1 cellular context compared by ENCODE assay signal in genomic region chr7:28418311-28418710, GRCh38.
TF ChIP-seq lines count a peak whose summit lies in the region.

No MANE protein-coding gene starts in this region.

TF ChIP-seq in GM12878, 131 proteins besides CTCF, POLR2A, EP300 and RAD21:
- peak; percentile 58; the same call in 1 of the 2 replicates for TF ChIP-seq EED (IDR thresholded peaks at IDR 0.05; ENCODE audit: low read depth)
- no peak for TF ChIP-seq IRF4 (IDR thresholded peaks at IDR 0.05; ENCODE audit: low read depth, low read length)
- TF ChIP-seq FOXM1 (IDR thresholded peaks at IDR 0.05; ENCODE audit: low read depth, low read length): no peak
- no peak for TF ChIP-seq ZNF24 (IDR thresholded peaks at IDR 0.05)
- TF ChIP-seq RUNX3 (IDR thresholded peaks at IDR 0.05; ENCODE audit: low read length): peak; percentile 10; the same call in 1 of the 2 replicates
- peak; percentile 82 for TF ChIP-seq JUNB (IDR thresholded peaks at IDR 0.05)
- TF ChIP-seq NFIC (IDR thresholded peaks at IDR 0.05; ENCODE audit: low read depth, low read length): peak; percentile 33; the same call in 1 of the 2 replicates
TF ChIP-seq in GM12878: peak in this region for 4.
